ENCODE assay signal across 1 cellular context in the genomic region with DNA sequence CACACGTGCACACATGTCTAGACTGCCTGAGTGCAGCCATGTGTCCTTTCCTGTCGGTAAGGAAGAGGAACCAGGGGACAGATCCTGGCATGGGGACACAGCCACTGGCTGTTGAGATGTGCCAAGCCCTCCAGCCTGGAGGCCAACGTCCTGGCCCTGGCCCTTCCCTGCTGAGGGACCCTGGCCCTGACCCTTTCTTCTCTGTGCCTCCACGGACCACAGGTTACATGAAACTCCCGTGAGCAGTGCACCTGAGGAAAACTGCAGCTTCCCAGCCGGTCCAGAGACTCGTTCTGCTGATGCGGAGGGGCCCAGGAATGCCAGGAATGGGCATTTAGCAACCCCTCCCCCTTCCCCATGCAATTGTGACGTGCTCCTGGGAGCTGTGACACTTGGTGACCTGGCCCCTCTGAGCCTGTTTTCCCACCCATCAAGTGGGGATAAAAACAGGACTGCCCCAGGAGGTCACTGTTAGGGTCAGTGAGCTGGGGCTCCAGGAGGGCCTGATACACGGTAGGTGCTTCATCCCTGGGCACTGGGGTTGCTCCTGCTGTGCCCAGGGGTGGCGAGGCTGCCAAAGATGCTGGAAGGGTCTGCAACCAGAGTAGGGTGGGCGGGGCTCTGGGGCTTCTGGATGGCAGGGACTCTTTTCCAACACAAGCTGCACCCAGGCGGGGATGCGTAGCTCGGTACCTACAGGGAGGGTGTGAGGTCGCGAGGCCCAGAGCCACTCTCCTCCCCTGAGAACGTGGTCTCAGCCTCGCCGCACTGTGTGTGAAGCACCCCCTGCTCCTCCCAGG.
TF ChIP-seq lines count a peak whose summit lies in the region.

No MANE protein-coding gene starts in this region.

TF ChIP-seq in IMR-90, 13 proteins besides CTCF, POLR2A, EP300 and RAD21:
- TF ChIP-seq, protein P1, sequence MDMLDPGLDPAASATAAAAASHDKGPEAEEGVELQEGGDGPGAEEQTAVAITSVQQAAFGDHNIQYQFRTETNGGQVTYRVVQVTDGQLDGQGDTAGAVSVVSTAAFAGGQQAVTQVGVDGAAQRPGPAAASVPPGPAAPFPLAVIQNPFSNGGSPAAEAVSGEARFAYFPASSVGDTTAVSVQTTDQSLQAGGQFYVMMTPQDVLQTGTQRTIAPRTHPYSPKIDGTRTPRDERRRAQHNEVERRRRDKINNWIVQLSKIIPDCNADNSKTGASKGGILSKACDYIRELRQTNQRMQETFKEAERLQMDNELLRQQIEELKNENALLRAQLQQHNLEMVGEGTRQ (IDR thresholded peaks at IDR 0.05; ENCODE audit: low read depth, low read length) = no peak
- TF ChIP-seq MAFK (IDR thresholded peaks at IDR 0.05; ENCODE audit: low read depth, low read length) (no peak), MXI1 (IDR thresholded peaks at IDR 0.05; ENCODE audit: borderline replicate concordance, low read depth, low read length) (no peak), RCOR1 (IDR thresholded peaks at IDR 0.05; ENCODE audit: insufficient replicate concordance, low read length) (no peak), BHLHE40 (IDR thresholded peaks at IDR 0.05; ENCODE audit: low read depth, low read length) (no peak), RFX5 (IDR thresholded peaks at IDR 0.05; ENCODE audit: low read depth, low read length) (no peak), NFE2L2 (IDR thresholded peaks at IDR 0.05; ENCODE audit: low read depth, low read length) (no peak), FOS (IDR thresholded peaks at IDR 0.05; ENCODE audit: low read depth, low read length) (no peak), CHD1 (IDR thresholded peaks at IDR 0.05; ENCODE audit: low read depth, low read length) (no peak)
- TF ChIP-seq, protein P2, sequence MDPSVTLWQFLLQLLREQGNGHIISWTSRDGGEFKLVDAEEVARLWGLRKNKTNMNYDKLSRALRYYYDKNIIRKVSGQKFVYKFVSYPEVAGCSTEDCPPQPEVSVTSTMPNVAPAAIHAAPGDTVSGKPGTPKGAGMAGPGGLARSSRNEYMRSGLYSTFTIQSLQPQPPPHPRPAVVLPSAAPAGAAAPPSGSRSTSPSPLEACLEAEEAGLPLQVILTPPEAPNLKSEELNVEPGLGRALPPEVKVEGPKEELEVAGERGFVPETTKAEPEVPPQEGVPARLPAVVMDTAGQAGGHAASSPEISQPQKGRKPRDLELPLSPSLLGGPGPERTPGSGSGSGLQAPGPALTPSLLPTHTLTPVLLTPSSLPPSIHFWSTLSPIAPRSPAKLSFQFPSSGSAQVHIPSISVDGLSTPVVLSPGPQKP (IDR thresholded peaks at IDR 0.05; ENCODE audit: borderline replicate concordance, low read depth, low read length) = no peak
